Comparison of ENCODE assay signal across 12 cellular contexts in the genomic region with DNA sequence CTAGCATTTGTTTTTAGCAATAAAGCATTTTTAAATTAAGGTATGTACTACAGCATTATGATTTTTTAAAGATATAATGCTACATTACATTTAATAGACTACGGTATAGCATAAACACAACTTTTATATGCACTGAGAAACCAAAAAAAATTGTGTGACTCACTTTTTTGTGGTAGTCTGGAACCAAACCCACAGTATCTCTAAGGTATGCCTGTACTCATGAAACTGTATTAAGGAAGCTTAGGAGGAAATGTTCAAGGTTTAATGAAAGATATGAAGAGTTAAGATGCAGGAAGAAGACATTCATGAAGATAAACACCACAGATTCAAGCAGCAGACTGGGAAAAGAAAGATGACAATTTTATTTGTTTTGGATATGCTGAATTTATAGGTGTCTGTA. TPM values are rescaled to one million over a fixed set of nuclear protein-coding genes. Genes with fewer than 3 reads are reported as not detected.
DNase-seq lines count a peak whose midpoint lies in the region; ATAC-seq and TF ChIP-seq lines count a peak whose summit lies in the region.
"Had no signal": no experiment of that assay in that cellular context is flagged by ENCODE, and none has a peak within 500 bp of the region (broad histone marks: within the 10 kb centered on the region; RNA-seq: fewer than 3 reads in every experiment).

No MANE protein-coding gene starts in this region.

- peak overlapping the region; percentile 1 for H3K4me3 Mint-ChIP-seq in activated CD4-positive, alpha-beta T cell treated with anti-CD3 and anti-CD28 coated beads, Interleukin-2, amount 10 ng/mL, durations not matched to agents 24 days and 14 days
- no peak overlapping the region for H3K4me3 Mint-ChIP-seq in WTC11

- CTCF ChIA-PET in WTC11 (lab: Charles Lee) = no interaction called here

- no peaks in the 10 kb centered on the region for H3K27me3 Mint-ChIP-seq in activated CD4-positive, alpha-beta T cell treated with anti-CD3 and anti-CD28 coated beads, Interleukin-2, amount 10 ng/mL, durations not matched to agents 24 days and 14 days
- no peaks in the 10 kb centered on the region for H3K27me3 Mint-ChIP-seq in WTC11 (ENCODE audit: low read depth)

- ATAC-seq in WTC11 (no peak), HG03571 (IDR thresholded peaks at IDR 0.05; ENCODE audit: unreplicated experiment) (no peak)
- ATAC-seq in stimulated activated naive CD8-positive, alpha-beta T cell treated with anti-CD3 and anti-CD28 coated beads, Interleukin-15, Interleukin-2, amounts not matched to agents 100 U/mL and 50 U/mL, for 24 hours = peak; percentile 66
- ATAC-seq: left lobe of liver, SK-N-SH treated with all-trans-retinoic acid at 6 μM for 48 hours had no signal

- H3K4me3 ChIP-seq in fibroblast of villous mesenchyme (ENCODE audit: low read depth, low read length) = no peak overlapping the region

- peaks cover 12% of the 10 kb centered on the region for H3K36me3 Mint-ChIP-seq in activated CD4-positive, alpha-beta T cell treated with anti-CD3 and anti-CD28 coated beads, Interleukin-2, amount 10 ng/mL, durations not matched to agents 24 days and 14 days (ENCODE audit: low read depth)
- H3K36me3 Mint-ChIP-seq in WTC11 = no peaks in the 10 kb centered on the region

- no peak for DNase-seq in activated CD4-positive, alpha-beta T cell treated with anti-CD3 and anti-CD28 coated beads, Interleukin-2, amount 10 ng/mL, durations not matched to agents 24 days and 14 days
- DNase-seq in activated CD4-positive, alpha-beta T cell treated with anti-CD3 and anti-CD28 coated beads, Interleukin-2, amount 50 U/mL, for 1 hour = no peak
- DNase-seq in WTC11 (ENCODE audit: low spot score) = no peak
- DNase-seq in fibroblast of villous mesenchyme (ENCODE audit: low read depth) = peak; percentile 71
- no peak for DNase-seq in stimulated activated naive CD8-positive, alpha-beta T cell treated with anti-CD3 and anti-CD28 coated beads, Interleukin-15, Interleukin-2, amounts not matched to agents 100 U/mL and 50 U/mL, for 24 hours
- DNase-seq in activated CD8-positive, alpha-beta memory T cell treated with anti-CD3 and anti-CD28 coated beads for 24 hours = no peak
- DNase-seq in NCI-H2171 treated with DMSO at 0.1 percent for 48 hours (lab: John Stamatoyannopoulos, UW) = no peak
- DNase-seq: activated gamma-delta T cell treated with Interleukin-2 at 50 U/mL for 16 hours, NCI-H2081 had no signal

- no peak for TF ChIP-seq CTCF in WTC11 (IDR thresholded peaks at IDR 0.05)
- no peak for TF ChIP-seq CTCF in fibroblast of villous mesenchyme (IDR thresholded peaks at IDR 0.05; ENCODE audit: insufficient read depth, low read depth, low read length)

- H3K27ac Mint-ChIP-seq in activated CD4-positive, alpha-beta T cell treated with anti-CD3 and anti-CD28 coated beads, Interleukin-2, amount 10 ng/mL, durations not matched to agents 24 days and 14 days = peak overlapping the region; percentile 5
- H3K27ac Mint-ChIP-seq in WTC11 = peak overlapping the region; percentile 5

- intact Hi-C loops in activated CD4-positive, alpha-beta T cell treated with anti-CD3 and anti-CD28 coated beads, Interleukin-2, amount 10 ng/mL, durations not matched to agents 24 days and 14 days (cut with micrococcal nuclease) = loop anchor here (10.0 kb wide), 1 partner anchor 382 kb away; no protein-coding TSS in a partner anchor

- POLR2A ChIA-PET in WTC11 (lab: Charles Lee) = no interaction called here

- no peaks in the 10 kb centered on the region for H3K9me3 Mint-ChIP-seq in activated CD4-positive, alpha-beta T cell treated with anti-CD3 and anti-CD28 coated beads, Interleukin-2, amount 10 ng/mL, durations not matched to agents 24 days and 14 days
- no peaks in the 10 kb centered on the region for H3K9me3 Mint-ChIP-seq in WTC11

- peaks cover 36% of the 10 kb centered on the region for H3K4me1 Mint-ChIP-seq in activated CD4-positive, alpha-beta T cell treated with anti-CD3 and anti-CD28 coated beads, Interleukin-2, amount 10 ng/mL, durations not matched to agents 24 days and 14 days
- peaks cover 46% of the 10 kb centered on the region for H3K4me1 Mint-ChIP-seq in WTC11

TF ChIP-seq in WTC11, 78 proteins besides CTCF, POLR2A, EP300 and RAD21:
- TF ChIP-seq ZNF416 (CRISPR knock-in tag; IDR thresholded peaks at IDR 0.05) = no peak
- TF ChIP-seq SMAD3 (CRISPR knock-in tag; IDR thresholded peaks at IDR 0.05; ENCODE audit: borderline replicate concordance) = no peak
- no peak for TF ChIP-seq OVOL2 (CRISPR knock-in tag; IDR thresholded peaks at IDR 0.05; ENCODE audit: borderline replicate concordance)
- no peak for TF ChIP-seq NR2C2 (CRISPR knock-in tag; IDR thresholded peaks at IDR 0.05)
- TF ChIP-seq IRF2 (CRISPR knock-in tag; IDR thresholded peaks at IDR 0.05; ENCODE audit: borderline replicate concordance, low read depth) = no peak
- TF ChIP-seq ZNF396 (CRISPR knock-in tag; IDR thresholded peaks at IDR 0.05; ENCODE audit: borderline replicate concordance) = no peak
- TF ChIP-seq, protein P1, sequence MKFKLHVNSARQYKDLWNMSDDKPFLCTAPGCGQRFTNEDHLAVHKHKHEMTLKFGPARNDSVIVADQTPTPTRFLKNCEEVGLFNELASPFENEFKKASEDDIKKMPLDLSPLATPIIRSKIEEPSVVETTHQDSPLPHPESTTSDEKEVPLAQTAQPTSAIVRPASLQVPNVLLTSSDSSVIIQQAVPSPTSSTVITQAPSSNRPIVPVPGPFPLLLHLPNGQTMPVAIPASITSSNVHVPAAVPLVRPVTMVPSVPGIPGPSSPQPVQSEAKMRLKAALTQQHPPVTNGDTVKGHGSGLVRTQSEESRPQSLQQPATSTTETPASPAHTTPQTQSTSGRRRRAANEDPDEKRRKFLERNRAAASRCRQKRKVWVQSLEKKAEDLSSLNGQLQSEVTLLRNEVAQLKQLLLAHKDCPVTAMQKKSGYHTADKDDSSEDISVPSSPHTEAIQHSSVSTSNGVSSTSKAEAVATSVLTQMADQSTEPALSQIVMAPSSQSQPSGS (CRISPR knock-in tag; IDR thresholded peaks at IDR 0.05; ENCODE audit: borderline replicate concordance, low read depth) = no peak
- no peak for TF ChIP-seq JAZF1 (CRISPR knock-in tag; IDR thresholded peaks at IDR 0.05)
- TF ChIP-seq ZNF317 (CRISPR knock-in tag; IDR thresholded peaks at IDR 0.05; ENCODE audit: borderline replicate concordance, low read depth) = no peak
- TF ChIP-seq FOXJ3 (CRISPR knock-in tag; IDR thresholded peaks at IDR 0.05; ENCODE audit: borderline replicate concordance) = no peak
- no peak for TF ChIP-seq CBFB (CRISPR knock-in tag; IDR thresholded peaks at IDR 0.05; ENCODE audit: low read depth)
- TF ChIP-seq ZNF219 (CRISPR knock-in tag; IDR thresholded peaks at IDR 0.05; ENCODE audit: borderline replicate concordance) = no peak
- no peak for TF ChIP-seq NR1H2 (CRISPR knock-in tag; IDR thresholded peaks at IDR 0.05)
- no peak for TF ChIP-seq TP53 (CRISPR knock-in tag; IDR thresholded peaks at IDR 0.05)
- TF ChIP-seq PRRX2 (CRISPR knock-in tag; IDR thresholded peaks at IDR 0.05) = no peak

RNA-seq across cellular contexts. Expression of a gene that starts 51.7 kb away (rescaled TPM):
- total RNA-seq in activated CD4-positive, alpha-beta T cell treated with anti-CD3 and anti-CD28 coated beads, Interleukin-2, amount 10 ng/mL, durations not matched to agents 24 days and 14 days = 78.9 and 84.8 TPM in 2 replicates
- 74.2 to 83.8 TPM (median 77.0 TPM) in 3 replicates for total RNA-seq in WTC11 (2021)
- total RNA-seq in fibroblast of villous mesenchyme = 188 and 207 TPM in 2 replicates
